In genomic region chr17:31116167-31116566, GRCh38 we compare ENCODE assay signal across 25 cellular contexts. TPM values are rescaled to one million over a fixed set of nuclear protein-coding genes. Genes with fewer than 3 reads are reported as not detected.
DNase-seq lines count a peak whose midpoint lies in the region; ATAC-seq, FAIRE-seq and TF ChIP-seq lines count a peak whose summit lies in the region.
"Had no signal": no experiment of that assay in that cellular context is flagged by ENCODE, and none has a peak within 500 bp of the region (broad histone marks: within the 10 kb centered on the region; RNA-seq: fewer than 3 reads in every experiment).

No MANE protein-coding gene starts in this region.

- TF ChIP-seq RAD21 in HepG2 (CRISPR knock-in tag; IDR thresholded peaks at IDR 0.05) (no peak), K562 (CRISPR knock-in tag; conservative IDR thresholded peaks at IDR 0.05 in 1 of 2, IDR thresholded peaks at IDR 0.05 in 1 of 2) (no peak)

- no peaks in the 10 kb centered on the region for H3K27me3 ChIP-seq in HepG2 (ENCODE audit: control insufficient read depth in 1 of 2, insufficient read depth in 2 of 2, low read length in 2 of 2)
- H3K27me3 ChIP-seq in right lobe of liver = no peaks in the 10 kb centered on the region
- H3K27me3 ChIP-seq in Karpas-422 (ENCODE audit: low read length) = no peaks in the 10 kb centered on the region
- no peaks in the 10 kb centered on the region for H3K27me3 ChIP-seq in K562 (ENCODE audit: control insufficient read depth in 2 of 2, insufficient read depth in 2 of 2, low read length in 2 of 2)
- no peaks in the 10 kb centered on the region for H3K27me3 ChIP-seq in GM23248 (replicated peaks; ENCODE audit: insufficient read depth)
- H3K27me3 ChIP-seq: BE2C, BLaER1 had no signal

- ATAC-seq in HepG2 = no peak
- no peak for ATAC-seq in right lobe of liver
- ATAC-seq in K562 = no peak
- no peak for ATAC-seq in HG02642 (IDR thresholded peaks at IDR 0.05; ENCODE audit: poor library complexity, unreplicated experiment)
- ATAC-seq: GM12878 had no signal

- no peaks in the 10 kb centered on the region for H4K20me1 ChIP-seq in HepG2 (ENCODE audit: insufficient read depth, low read length)
- H4K20me1 ChIP-seq in Karpas-422 (ENCODE audit: insufficient read depth, low read depth, low read length) = no peaks in the 10 kb centered on the region
- no peaks in the 10 kb centered on the region for H4K20me1 ChIP-seq in K562 (replicated peaks; ENCODE audit: control insufficient read depth, insufficient read depth, low read length)
- H4K20me1 ChIP-seq in GM23248 (ENCODE audit: insufficient read depth) = peaks cover 6% of the 10 kb centered on the region; the same call in 1 of the 2 replicates

- no peak for TF ChIP-seq CTCF in HepG2 (CRISPR knock-in tag; IDR thresholded peaks at IDR 0.05)
- TF ChIP-seq CTCF in right lobe of liver (IDR thresholded peaks at IDR 0.05) = no peak
- no peak for TF ChIP-seq CTCF in K562 (IDR thresholded peaks at IDR 0.05 in 2 of 3, conservative IDR thresholded peaks at IDR 0.05 in 1 of 3; ENCODE audit: insufficient read depth in 2 of 3, low read depth in 1 of 3, low read length in 3 of 3)

- TF ChIP-seq POLR2A in HepG2 (IDR thresholded peaks at IDR 0.05; ENCODE audit: insufficient read depth in 1 of 2, low read depth in 2 of 2, low read length in 2 of 2) (no peak), right lobe of liver (IDR thresholded peaks at IDR 0.05) (no peak), K562 (conservative IDR thresholded peaks at IDR 0.05) (no peak)

- no peaks in the 10 kb centered on the region for H3K36me3 ChIP-seq in HepG2 (replicated peaks in 1 of 2; ENCODE audit: control insufficient read depth in 1 of 2, insufficient read depth in 2 of 2, low read length in 2 of 2)
- H3K36me3 ChIP-seq in right lobe of liver = no peaks in the 10 kb centered on the region
- no peaks in the 10 kb centered on the region for H3K36me3 ChIP-seq in Karpas-422 (ENCODE audit: insufficient read depth, low read length)
- peaks cover 3% of the 10 kb centered on the region; the same call in 1 of the 3 replicates for H3K36me3 ChIP-seq in K562 (ENCODE audit: control insufficient read depth, insufficient read depth, low read length)
- no peaks in the 10 kb centered on the region for H3K36me3 ChIP-seq in GM23248 (ENCODE audit: low read depth)
- H3K36me3 ChIP-seq: BE2C had no signal

- intact Hi-C loops in HepG2 (cut with micrococcal nuclease; ENCODE audit: unreplicated experiment) (no loop called here), right lobe of liver (cut with DNase I) (no loop called here), K562 (cut with micrococcal nuclease) (no loop called here)

- TF ChIP-seq EP300 in HepG2 (IDR thresholded peaks at IDR 0.05; ENCODE audit: low read depth in 2 of 2, low read length in 2 of 2) (no peak), HepG2 (CRISPR knock-in tag; IDR thresholded peaks at IDR 0.05; ENCODE audit: borderline replicate concordance) (no peak), K562 (IDR thresholded peaks at IDR 0.05; ENCODE audit: low read length) (no peak)

- BruUV-seq in HepG2 (replicated peaks; lab: Mats Ljungman, UMichigan) = no TSS peak
- BruUV-seq in K562 (replicated peaks; lab: Mats Ljungman, UMichigan) = no TSS peak

- 0 out of 2 replicates have a peak, but pooled peaks cover 3% of the 10 kb centered on the region for H3F3A ChIP-seq in GM23248 (ENCODE audit: insufficient read depth)

- H3K4me2 ChIP-seq in HepG2 (ENCODE audit: low read depth, low read length) (no peak overlapping the region), Karpas-422 (ENCODE audit: low read depth, low read length, poor library complexity, severe bottlenecking) (no peak overlapping the region), K562 (ENCODE audit: insufficient read depth, low read length) (no peak overlapping the region), GM23248 (ENCODE audit: unreplicated experiment) (no peak overlapping the region)
- H3K4me2 ChIP-seq: BLaER1 had no signal

- in situ Hi-C loops in HepG2 (cut with HindIII; ENCODE audit: extremely low pct_ligation_motif_present, low pct_unique_long_range_greater_than_20kb) = no loop called here
- in situ Hi-C loops in K562 (cut with MboI) = no loop called here
- in situ Hi-C loops in GM23248 (cut with MboI) = no loop called here

- H2AFZ ChIP-seq in HepG2 (ENCODE audit: low read length) = no peak overlapping the region
- no peak overlapping the region for H2AFZ ChIP-seq in Karpas-422 (ENCODE audit: low read length)
- H2AFZ ChIP-seq in K562 (ENCODE audit: low read depth, low read length) = no peak overlapping the region
- no peak overlapping the region for H2AFZ ChIP-seq in GM23248

- 96% methylated on average over 4 of the region's 4 CpGs for WGBS in HepG2 (ENCODE audit: low lambda C conversion rate)
- WGBS in right lobe of liver (ENCODE audit: insufficient coverage, low coverage, low lambda C conversion rate, missing lambda C conversion rate) = 85% methylated on average over 4 of the region's 4 CpGs
- 71% methylated on average over 4 of the region's 4 CpGs for WGBS in K562 (ENCODE audit: insufficient coverage, low coverage, missing lambda C conversion rate)
- 85 to 86% methylated on average over 4 of the region's 4 CpGs for WGBS in GM23248 (ENCODE audit: low coverage in 1 of 2, low lambda C conversion rate in 2 of 2, missing lambda C conversion rate in 2 of 2), 2 experiments

- CTCF ChIA-PET in HepG2 (lab: Yijun Ruan, JAX; ENCODE audit: low intra/inter-chr PET ratio, low total read pairs) (no interaction called here), K562 (lab: Yijun Ruan, JAX; ENCODE audit: low intra/inter-chr PET ratio) (interaction anchor here (0.6 kb wide), 1 partner anchor 256 kb away, joined by 3 read pairs; no protein-coding TSS in a partner anchor)

- H3K27ac ChIP-seq in HepG2 (ENCODE audit: extremely low read length, insufficient read depth, low read length) = no peak overlapping the region
- no peak overlapping the region for H3K27ac ChIP-seq in right lobe of liver
- H3K27ac ChIP-seq in Karpas-422 (ENCODE audit: low read length) = peak overlapping the region; percentile 94
- no peak overlapping the region for H3K27ac ChIP-seq in K562 (ENCODE audit: extremely low read depth, low read depth, low read length)
- H3K27ac ChIP-seq in GM23248 = no peak overlapping the region
- H3K27ac ChIP-seq: 22Rv1, BLaER1 had no signal

- FAIRE-seq in HepG2 (lab: Jason Lieb, UNC) = no peak
- FAIRE-seq in K562 (lab: Jason Lieb, UNC) = no peak
- FAIRE-seq: G401.6, GM12878, GM12892, GM18507 had no signal

- no peak overlapping the region for H3K9ac ChIP-seq in HepG2 (ENCODE audit: insufficient read depth, low read depth, low read length)
- H3K9ac ChIP-seq in Karpas-422 (ENCODE audit: low read length) = no peak overlapping the region
- H3K9ac ChIP-seq in K562 (ENCODE audit: insufficient read depth in 1 of 2, low read depth in 2 of 2, low read length in 2 of 2) = no peak overlapping the region
- no peak overlapping the region for H3K9ac ChIP-seq in GM23248
- H3K9ac ChIP-seq: BLaER1 had no signal

- no peaks in the 10 kb centered on the region for H3K9me1 ChIP-seq in K562 (ENCODE audit: control insufficient read depth, insufficient read depth, low read length)

- H3K4me1 ChIP-seq in HepG2 (ENCODE audit: insufficient read depth, low read length) (peaks cover 16% of the 10 kb centered on the region), right lobe of liver (no peaks in the 10 kb centered on the region), Karpas-422 (ENCODE audit: low read length) (peaks cover 43% of the 10 kb centered on the region), K562 (replicated peaks in 1 of 2; ENCODE audit: control insufficient read depth in 2 of 2, insufficient read depth in 2 of 2, low read length in 2 of 2) (peaks cover 0 to 10% of the 10 kb centered on the region in 2 experiments; a peak in 2 of 5 replicates), GM23248 (ENCODE audit: insufficient read depth) (peaks cover 7% of the 10 kb centered on the region; the same call in 1 of the 2 replicates)
- H3K4me1 ChIP-seq: BE2C had no signal

- H3K9me3 ChIP-seq in HepG2 (ENCODE audit: low read length) = no peaks in the 10 kb centered on the region
- no peaks in the 10 kb centered on the region for H3K9me3 ChIP-seq in right lobe of liver
- no peaks in the 10 kb centered on the region for H3K9me3 ChIP-seq in Karpas-422 (ENCODE audit: low read length)
- no peaks in the 10 kb centered on the region for H3K9me3 ChIP-seq in K562 (replicated peaks; ENCODE audit: control insufficient read depth, insufficient read depth, low read depth, low read length)
- no peaks in the 10 kb centered on the region for H3K9me3 ChIP-seq in GM23248 (ENCODE audit: low read depth)
- H3K9me3 ChIP-seq: BE2C had no signal

- H3K79me2 ChIP-seq in HepG2 (ENCODE audit: insufficient read depth, low read length) (peaks cover 28% of the 10 kb centered on the region), Karpas-422 (ENCODE audit: low read length) (peaks cover 93% of the 10 kb centered on the region), K562 (ENCODE audit: control insufficient read depth, insufficient read depth, low read length) (peaks cover 56% of the 10 kb centered on the region), GM23248 (ENCODE audit: insufficient read depth) (peaks cover 100% of the 10 kb centered on the region)

- DNase-seq in HepG2 (ENCODE audit: low spot score) (no peak), right lobe of liver (no peak), Karpas-422 (no peak), K562 (ENCODE audit: extremely low read depth in 1 of 4, low spot score in 3 of 4) (no peak), GM23248 (no peak), NCI-H2227 (lab: John Stamatoyannopoulos, UW; ENCODE audit: unreplicated experiment) (no peak)
- DNase-seq: ACHN; BE2C; C1 segment of cervical spinal cord; CD4-positive, alpha-beta memory T cell; CD4-positive, CD25-positive, alpha-beta regulatory T cell; CD8-positive, alpha-beta memory T cell; COR-L47; DMS 273 treated with DMSO at 0.1 percent for 48 hours; DMS153; DMS53; DMS79; DND-41 had no signal

- POLR2A ChIA-PET in HepG2 (lab: Yijun Ruan, JAX) (no interaction called here), K562 (lab: Yijun Ruan, JAX) (no interaction called here)

- H3K9me2 ChIP-seq in Karpas-422 (replicated peaks; ENCODE audit: insufficient read depth, low read length) (no peaks in the 10 kb centered on the region), GM23248 (ENCODE audit: insufficient read depth) (no peaks in the 10 kb centered on the region)

- H3K4me3 ChIP-seq in HepG2 (replicated peaks in 1 of 3; ENCODE audit: insufficient read depth in 1 of 3, low read depth in 2 of 3, low read length in 3 of 3) = no peak overlapping the region
- H3K4me3 ChIP-seq in right lobe of liver = no peak overlapping the region
- H3K4me3 ChIP-seq in Karpas-422 (ENCODE audit: low read length) = no peak overlapping the region
- no peak overlapping the region for H3K4me3 ChIP-seq in K562
- H3K4me3 ChIP-seq in GM23248 = no peak overlapping the region
- H3K4me3 ChIP-seq: BLaER1, GM12878 had no signal

RNA-seq across cellular contexts. Expression of gene NF1, which starts 21.4 kb away (rescaled TPM):
- total RNA-seq in HepG2 (2016; rRNA removed; fragmentation: Illumina TruSeq; extraction: Trizol) = 21.5 and 35.4 TPM in 2 replicates
- 17.1 and 28.3 TPM in 2 replicates for total RNA-seq in HepG2 (2016; cell fraction: cytosol; rRNA removed; fragmentation: Illumina TruSeq; extraction: Trizol; ENCODE audit: low read depth)
- total RNA-seq in HepG2 (2016; cell fraction: insoluble cytoplasmic fraction; rRNA removed; fragmentation: Illumina TruSeq; extraction: Trizol) = 18.5 and 33.9 TPM in 2 replicates
- 11.5 and 14.4 TPM in 2 replicates for total RNA-seq in HepG2 (2016; cell fraction: membrane; rRNA removed; fragmentation: Illumina TruSeq; extraction: Trizol)
- 47.7 and 52.4 TPM in 2 replicates for total RNA-seq in HepG2 (2016; cell fraction: nucleus; rRNA removed; fragmentation: Illumina TruSeq; extraction: Trizol)
- polyA plus RNA-seq in HepG2 (2011; rRNA removed) = 26.5 and 26.8 TPM in 2 replicates
- 14.5 and 21.4 TPM in 2 replicates for polyA plus RNA-seq in HepG2 (2011; cell fraction: cytosol; rRNA removed)
- polyA plus RNA-seq in HepG2 (2011; cell fraction: nucleus; rRNA removed) = 41.8 and 42.7 TPM in 2 replicates
- 15.1 and 18.4 TPM in 2 replicates for polyA plus RNA-seq in HepG2 (2012)
- 0.50 and 0.57 TPM in 2 replicates for polyA plus RNA-seq in HepG2 (2016; cell fraction: cytosol; fragmentation: Illumina TruSeq; extraction: Trizol; ENCODE audit: low read depth)
- 19.3 and 19.5 TPM in 2 replicates for polyA plus RNA-seq in HepG2 (2016; cell fraction: insoluble cytoplasmic fraction; fragmentation: Illumina TruSeq; extraction: Trizol; ENCODE audit: low read depth)
- polyA plus RNA-seq in HepG2 (2016; cell fraction: membrane; fragmentation: Illumina TruSeq; extraction: Trizol; ENCODE audit: low read depth) = 1.2 and 1.3 TPM in 2 replicates
- 19.1 and 25.9 TPM in 2 replicates for polyA plus RNA-seq in HepG2 (2016; cell fraction: nucleus; fragmentation: Illumina TruSeq; extraction: Trizol; ENCODE audit: insufficient read depth, low read depth)
- polyA minus RNA-seq in HepG2 (2011; rRNA and poly(A)+ RNA removed; ENCODE audit: low replicate concordance) = 108 and 118 TPM in 2 replicates
- 59.6 and 76.9 TPM in 2 replicates for polyA minus RNA-seq in HepG2 (2011; cell fraction: cytosol; rRNA and poly(A)+ RNA removed)
- polyA minus RNA-seq in HepG2 (2011; cell fraction: nucleus; rRNA and poly(A)+ RNA removed) = 229 and 246 TPM in 2 replicates
- 10 to 100 TPM; 26.6 to 35.3 (median 30.0) TPM for total RNA-seq in right lobe of liver
- 56.6 and 164 TPM in 2 replicates for total RNA-seq in Karpas-422 (2014; rRNA removed; shearing (Covaris generic); ENCODE audit: low replicate concordance)
- total RNA-seq in K562 (2011; cell fraction: chromatin; rRNA removed; ENCODE audit: low replicate concordance) = 108 and 331 TPM in 2 replicates
- total RNA-seq in K562 (2011; cell fraction: nucleolus; rRNA removed) = 49.7 and 67.6 TPM in 2 replicates
- 113 and 152 TPM in 2 replicates for total RNA-seq in K562 (2011; cell fraction: nucleoplasm; rRNA removed)
- 13.4 and 16.7 TPM in 2 replicates for total RNA-seq in K562 (2014; rRNA removed)
- total RNA-seq in K562 (2014; rRNA removed; fragmentation: Illumina TruSeq; extraction: Trizol) = 26.3 TPM in 2 replicates
- total RNA-seq in K562 (2015; rRNA removed; fragmentation: Illumina TruSeq; extraction: Trizol) = 24.3 and 24.6 TPM in 2 replicates
- 36.5 and 41.9 TPM in 2 replicates for total RNA-seq in K562 (2021)
- polyA plus RNA-seq in K562 (2011; rRNA removed) = 16.7 and 29.3 TPM in 2 replicates
- 16.4 and 18.7 TPM in 2 replicates for polyA plus RNA-seq in K562 (2011; cell fraction: cytosol; rRNA removed)
- 41.9 and 61.1 TPM in 2 replicates for polyA plus RNA-seq in K562 (2011; cell fraction: nucleus; rRNA removed)
- polyA plus RNA-seq in K562 (2012) = 16.3 and 16.9 TPM in 2 replicates
- polyA plus RNA-seq in K562 (2014; fragmentation: Illumina TruSeq; extraction: Trizol) = 23.9 and 30.8 TPM in 2 replicates
- 1 to 10 TPM; 3.4 to 7.5 TPM for polyA plus RNA-seq in K562 (2014; fragmentation: Nextera tagmentation; extraction: Ambion mirVana)
- polyA plus RNA-seq in K562 (2014; rRNA removed) = 14.0 and 15.4 TPM in 2 replicates
- polyA minus RNA-seq in K562 (2011; rRNA and poly(A)+ RNA removed) = 132 and 170 TPM in 2 replicates
- polyA minus RNA-seq in K562 (2011; cell fraction: cytosol; rRNA and poly(A)+ RNA removed) = 35.1 and 79.9 TPM in 2 replicates
- 84.1 and 101 TPM in 2 replicates for polyA minus RNA-seq in K562 (2011; cell fraction: nucleus; rRNA and poly(A)+ RNA removed)
- 24.4 and 46.0 TPM in 2 replicates for total RNA-seq in GM23248 (2014; rRNA removed; shearing (Covaris generic))
- polyA plus RNA-seq in GM23248 (2016; fragmentation: Nextera tagmentation; extraction: Ambion mirVana) = 4.1 and 6.1 TPM in 2 replicates

Comparison
In these comparisons a context has a peak if more than half of its experiments do, and no peak if none do; other contexts are left out.
1. Of the 241 proteins assayed by ChIP-seq in both HepG2 and K562: peak only in HepG2: MAFK; only in K562: MAFG; in both: MAFF; in neither: 238.